ENCODE assay signal across 25 cellular contexts in genomic region chr16:84848991-84849634, GRCh38. TPM values are rescaled to one million over a fixed set of nuclear protein-coding genes. Genes with fewer than 3 reads are reported as not detected.
"Had no signal": no experiment of that assay in that cellular context is flagged by ENCODE, and none has a peak within 500 bp of the region (broad histone marks: within the 10 kb centered on the region; RNA-seq: fewer than 3 reads in every experiment).

No MANE protein-coding gene starts in this region.

- H3K4me3 ChIP-seq: ascending aorta, heart right ventricle, left lung, right lobe of liver, skin epidermis, tibial artery had no signal

- H3K36me3 Mint-ChIP-seq: activated CD4-positive, alpha-beta memory T cell treated with anti-CD3 and anti-CD28 coated beads for 36 hours; activated naive CD4-positive, alpha-beta T cell treated with anti-CD3 and anti-CD28 coated beads, Interleukin-2, amount 50 U/mL, for 24 hours; immature natural killer cell had no signal

- H3K27ac ChIP-seq: ascending aorta, brain microvascular endothelial cell, heart right ventricle, left lung, right lobe of liver, skin epidermis, tibial artery had no signal

- H3K4me1 ChIP-seq: ascending aorta, left lung had no signal

- ATAC-seq: left lung, right lobe of liver, T-helper 17 cell had no signal

- H3K27ac Mint-ChIP-seq: activated CD4-positive, alpha-beta memory T cell treated with anti-CD3 and anti-CD28 coated beads for 36 hours; activated naive CD4-positive, alpha-beta T cell treated with anti-CD3 and anti-CD28 coated beads, Interleukin-2, amount 50 U/mL, for 24 hours; activated T-helper 1 cell treated with anti-CD3 and anti-CD28 coated beads, Interleukin-12 subunit alpha, Interleukin-12 subunit beta, Interleukin-2, Interleukin-4 antibody, amounts not matched to agents 30 ng/mL and 10 ng/mL and 1 ng/mL, durations not matched to agents 14 hours and 24 hours and 36 hours; immature natural killer cell; nephron progenitor cell; stimulated activated naive CD8-positive, alpha-beta T cell treated with anti-CD3 and anti-CD28 coated beads, Interleukin-15, Interleukin-2, amounts not matched to agents 100 ng/mL and 50 ng/mL, for 24 hours; T-helper 17 cell had no signal

- H3K9me3 Mint-ChIP-seq: activated naive CD4-positive, alpha-beta T cell treated with anti-CD3 and anti-CD28 coated beads, Interleukin-2, amount 50 U/mL, for 24 hours; activated T-helper 1 cell treated with anti-CD3 and anti-CD28 coated beads, Interleukin-12 subunit alpha, Interleukin-12 subunit beta, Interleukin-2, Interleukin-4 antibody, amounts not matched to agents 30 ng/mL and 10 ng/mL and 1 ng/mL, durations not matched to agents 14 hours and 24 hours and 36 hours; immature natural killer cell; nephron progenitor cell had no signal

- H3K36me3 ChIP-seq: ascending aorta, right lobe of liver had no signal

- H3K27me3 ChIP-seq: ascending aorta, brain microvascular endothelial cell, right lobe of liver, tibial artery had no signal

- DNase-seq: activated CD4-positive, alpha-beta memory T cell treated with anti-CD3 and anti-CD28 coated beads for 36 hours; activated CD4-positive, alpha-beta T cell treated with anti-CD3 and anti-CD28 coated beads for 48 hours; activated gamma-delta T cell; brain microvascular endothelial cell; caudate nucleus; dermis blood vessel endothelial cell; effector CD8-positive, alpha-beta T cell; erythroblast; foreskin fibroblast; heart right ventricle; immature natural killer cell; left lung; mammary epithelial cell; nephron progenitor cell; occipital lobe; right lobe of liver; stimulated activated CD4-positive, alpha-beta T cell treated with anti-CD3 and anti-CD28 coated beads, Interleukin-1b, Interleukin-23, amount 100 ng/mL, for 48 hours; substantia nigra; T-helper 17 cell; tibial artery had no signal

RNA-seq across cellular contexts. Expression of gene CRISPLD2, which starts 29.3 kb away (rescaled TPM):
- total RNA-seq: activated T-helper 1 cell treated with anti-CD3 and anti-CD28 coated beads, Interleukin-12 subunit alpha, Interleukin-12 subunit beta, Interleukin-2, Interleukin-4 antibody, amounts not matched to agents 30 ng/mL and 10 ng/mL and 1 ng/mL, durations not matched to agents 14 hours and 24 hours and 36 hours had no signal
